Comparison of ENCODE assay signal across 9 cellular contexts in the genomic region with DNA sequence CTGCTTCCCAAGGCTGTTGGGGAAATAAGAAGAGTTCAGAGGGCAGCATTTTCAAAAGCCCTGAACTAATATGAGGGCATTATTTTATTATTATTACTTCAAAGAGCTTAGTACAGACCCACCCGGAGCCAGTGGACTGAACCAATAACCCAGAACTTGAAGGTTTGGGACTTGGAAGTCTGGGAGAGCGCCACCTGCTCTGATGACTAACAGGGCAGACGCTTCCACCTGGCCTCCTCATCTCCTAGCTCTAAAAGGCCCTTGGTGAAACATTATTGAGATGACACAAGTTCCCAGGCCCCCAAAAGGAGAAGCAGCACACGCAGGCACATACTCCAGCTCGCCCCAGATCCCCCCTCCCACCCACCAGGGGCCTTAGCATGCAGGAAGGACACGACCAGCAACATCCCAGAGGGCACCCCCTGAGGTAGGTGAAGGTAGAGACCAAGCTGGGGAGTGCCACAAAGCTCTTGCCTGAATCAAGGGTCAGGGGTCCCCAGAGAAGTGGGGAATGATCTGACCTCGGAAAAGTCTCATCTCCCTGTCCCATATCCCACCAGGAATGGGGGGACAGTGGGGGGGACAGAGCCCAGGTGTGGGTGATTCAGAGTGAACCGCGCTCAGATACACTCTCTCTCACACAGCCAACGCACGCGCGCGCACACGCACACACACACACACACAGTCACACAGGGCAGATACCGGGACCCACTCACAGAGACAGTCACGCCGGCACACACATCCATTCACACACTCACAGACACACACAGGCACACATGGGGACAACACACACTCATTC. TPM values are rescaled to one million over a fixed set of nuclear protein-coding genes. Genes with fewer than 3 reads are reported as not detected.
A peak's percentile ranks its signal among the peaks of the same experiment; 100 is the strongest.
DNase-seq lines count a peak whose midpoint lies in the region; ATAC-seq, FAIRE-seq and TF ChIP-seq lines count a peak whose summit lies in the region.
"Had no signal": no experiment of that assay in that cellular context is flagged by ENCODE, and none has a peak within 500 bp of the region (broad histone marks: within the 10 kb centered on the region; RNA-seq: fewer than 3 reads in every experiment).

No MANE protein-coding gene starts in this region.

- peaks cover 9% of the 10 kb centered on the region for H3K4me1 Mint-ChIP-seq in Calu3 (ENCODE audit: low read depth, unreplicated experiment)
- peaks cover 5% of the 10 kb centered on the region for H3K4me1 Mint-ChIP-seq in activated CD8-positive, alpha-beta T cell treated with anti-CD3 and anti-CD28 coated beads, Interleukin-2, amount 10 ng/mL, durations not matched to agents 7 days and 5 days (ENCODE audit: low read depth)

- peak overlapping the region; percentile 41 for H3K4me3 Mint-ChIP-seq in Calu3 (ENCODE audit: low read depth, unreplicated experiment)
- peak overlapping the region; percentile 9 for H3K4me3 Mint-ChIP-seq in activated CD8-positive, alpha-beta T cell treated with anti-CD3 and anti-CD28 coated beads, Interleukin-2, amount 10 ng/mL, durations not matched to agents 7 days and 5 days

- H3K4me2 ChIP-seq in A549, result peak overlapping the region; percentile 100

- intact Hi-C loops in Calu3 (cut with micrococcal nuclease; ENCODE audit: unreplicated experiment), result no loop called here
- intact Hi-C loops in tibial artery (cut with DNase I; ENCODE audit: low total_unique reads), result no loop called here

- H3K36me3 ChIP-seq in tibial artery, result no peaks in the 10 kb centered on the region
- H3K36me3 ChIP-seq: ovary had no signal

- FAIRE-seq in A549 (lab: Jason Lieb, UNC), result no peak

- TF ChIP-seq EP300 in A549 (IDR thresholded peaks at IDR 0.05), result no peak

- no peaks in the 10 kb centered on the region for H3K9me3 ChIP-seq in A549
- no peaks in the 10 kb centered on the region for H3K9me3 ChIP-seq in tibial artery
- H3K9me3 ChIP-seq: ovary had no signal

- H3K4me1 ChIP-seq in A549 (0 out of 3 replicates have a peak, but pooled peaks cover 3% of the 10 kb centered on the region), tibial artery (peaks cover 0 to 20% (median 15%) of the 10 kb centered on the region in 4 donors)

- H3K36me3 Mint-ChIP-seq in Calu3 (ENCODE audit: insufficient read depth, unreplicated experiment), result no peaks in the 10 kb centered on the region
- H3K36me3 Mint-ChIP-seq in activated CD8-positive, alpha-beta T cell treated with anti-CD3 and anti-CD28 coated beads, Interleukin-2, amount 10 ng/mL, durations not matched to agents 7 days and 5 days (ENCODE audit: low read depth), result no peaks in the 10 kb centered on the region

- 41% methylated on average over 10 of the region's 18 CpGs for WGBS in A549 (ENCODE audit: missing lambda C conversion rate)

- no TSS peak for BruUV-seq in Calu3 (replicated peaks; lab: Mats Ljungman, UMichigan)

- CTCF ChIA-PET in A549 (lab: Yijun Ruan, JAX) (interaction anchor here (1.6 kb wide), 1 partner anchor 68 kb away, joined by 4 read pairs; a partner anchor contains a TSS), Calu3 (lab: Charles Lee) (no interaction called here)
- CTCF ChIA-PET in activated CD8-positive, alpha-beta T cell treated with anti-CD3 and anti-CD28 coated beads, Interleukin-2, amount 10 ng/mL, durations not matched to agents 7 days and 5 days (lab: Charles Lee), result no interaction called here

- no peak for TF ChIP-seq CTCF in A549 (IDR thresholded peaks at IDR 0.05)
- no peak for TF ChIP-seq CTCF in Calu3 (IDR thresholded peaks at IDR 0.05; ENCODE audit: unreplicated experiment)
- TF ChIP-seq CTCF in tibial artery (IDR thresholded peaks at IDR 0.05), result no peak

- H3K27me3 Mint-ChIP-seq in Calu3 (ENCODE audit: unreplicated experiment), result peaks cover 73% of the 10 kb centered on the region
- H3K27me3 Mint-ChIP-seq in activated CD8-positive, alpha-beta T cell treated with anti-CD3 and anti-CD28 coated beads, Interleukin-2, amount 10 ng/mL, durations not matched to agents 7 days and 5 days (ENCODE audit: low read depth), result peaks cover 42% of the 10 kb centered on the region

- no peak for DNase-seq in A549 (ENCODE audit: low read depth in 1 of 2, low spot score in 1 of 2)
- no peak for DNase-seq in Calu3
- no peak for DNase-seq in activated CD8-positive, alpha-beta T cell treated with anti-CD3 and anti-CD28 coated beads, Interleukin-2, amount 10 ng/mL, durations not matched to agents 7 days and 5 days
- DNase-seq in left lobe of liver (ENCODE audit: low spot score), result no peak
- DNase-seq in tibial artery, result no peak
- no peak for DNase-seq in epidermal melanocyte (ENCODE audit: insufficient read length, low spot score)
- DNase-seq: ovary had no signal

- no peaks in the 10 kb centered on the region for H3K9me3 Mint-ChIP-seq in Calu3 (ENCODE audit: low read depth, unreplicated experiment)
- no peaks in the 10 kb centered on the region for H3K9me3 Mint-ChIP-seq in activated CD8-positive, alpha-beta T cell treated with anti-CD3 and anti-CD28 coated beads, Interleukin-2, amount 10 ng/mL, durations not matched to agents 7 days and 5 days (ENCODE audit: insufficient read depth)

- H3K27ac Mint-ChIP-seq in Calu3 (ENCODE audit: unreplicated experiment), result no peak overlapping the region
- no peak overlapping the region for H3K27ac Mint-ChIP-seq in activated CD8-positive, alpha-beta T cell treated with anti-CD3 and anti-CD28 coated beads, Interleukin-2, amount 10 ng/mL, durations not matched to agents 7 days and 5 days

- POLR2A ChIA-PET in A549 (lab: Yijun Ruan, JAX), result no interaction called here
- POLR2A ChIA-PET in activated CD8-positive, alpha-beta T cell treated with anti-CD3 and anti-CD28 coated beads, Interleukin-2, amount 10 ng/mL, durations not matched to agents 7 days and 5 days (lab: Charles Lee), result no interaction called here

- H3K27ac ChIP-seq in A549 (no peak overlapping the region), tibial artery (no peak overlapping the region)
- H3K27ac ChIP-seq: ovary had no signal

- ATAC-seq in A549, result no peak
- ATAC-seq in activated CD8-positive, alpha-beta T cell treated with anti-CD3 and anti-CD28 coated beads, Interleukin-2, amount 10 ng/mL, durations not matched to agents 7 days and 5 days, result no peak
- ATAC-seq in left lobe of liver, result peak; percentile 6
- no peak for ATAC-seq in HG02938 (IDR thresholded peaks at IDR 0.05; ENCODE audit: unreplicated experiment)
- no peak for ATAC-seq in GM19397 (IDR thresholded peaks at IDR 0.05; ENCODE audit: unreplicated experiment)

- H3K4me3 ChIP-seq in A549, result peak overlapping the region; percentile 68
- H3K4me3 ChIP-seq in tibial artery, result no peak overlapping the region
- H3K4me3 ChIP-seq: ovary had no signal

- peaks cover 9 to 71% of the 10 kb centered on the region in 2 donors for H3K27me3 ChIP-seq in tibial artery

- no peak for TF ChIP-seq RAD21 in A549 (conservative IDR thresholded peaks at IDR 0.05 in 1 of 2, IDR thresholded peaks at IDR 0.05 in 1 of 2)

- TF ChIP-seq POLR2A in A549 (IDR thresholded peaks at IDR 0.05; ENCODE audit: low read length), result no peak

TF ChIP-seq in A549, 52 proteins besides CTCF, POLR2A, EP300 and RAD21:
- TF ChIP-seq ESRRA (IDR thresholded peaks at IDR 0.05; ENCODE audit: borderline replicate concordance, low read length), result no peak

RNA-seq across cellular contexts. Expression of a gene that starts 1.2 kb away (rescaled TPM):
- polyA plus RNA-seq in A549 (2011; rRNA removed) (0.03 TPM in 1 of 2 replicates, not detected in the other), A549 (2017; fragmentation: RNase III; extraction: RNeasy Plus Mini Kit Qiagen cat#74134 plus additional on column Dnase treatment) (0.04 to 0.07 TPM (median 0.05 TPM) in 3 replicates)
- 0.05 and 0.06 TPM in 2 replicates for polyA plus RNA-seq in A549 (2012; cell fraction: cytosol; rRNA removed)
- 0.07 and 0.08 TPM in 2 replicates for polyA plus RNA-seq in A549 (2012; cell fraction: nucleus; rRNA removed)
- not detected in 2 replicates for polyA minus RNA-seq in A549 (2011; rRNA and poly(A)+ RNA removed)
- total RNA-seq in Calu3 (2022) (1.0 and 1.1 TPM in 2 replicates), left lobe of liver (0.10 TPM)
- under 1 TPM; 0.29 to 0.39 TPM for total RNA-seq in activated CD8-positive, alpha-beta T cell treated with anti-CD3 and anti-CD28 coated beads, Interleukin-2, amount 10 ng/mL, durations not matched to agents 7 days and 5 days

RNA-seq across cellular contexts. Expression of a gene that starts 56.9 kb away (rescaled TPM):
- polyA plus RNA-seq in A549 (2011; rRNA removed) (27.2 and 31.8 TPM in 2 replicates), A549 (2017; fragmentation: RNase III; extraction: RNeasy Plus Mini Kit Qiagen cat#74134 plus additional on column Dnase treatment) (12.6 to 16.8 TPM (median 13.3 TPM) in 3 replicates)
- polyA plus RNA-seq in A549 (2012; cell fraction: cytosol; rRNA removed), result 18.1 and 21.2 TPM in 2 replicates
- polyA plus RNA-seq in A549 (2012; cell fraction: nucleus; rRNA removed), result 8.9 and 12.7 TPM in 2 replicates
- 8.8 and 11.9 TPM in 2 replicates for polyA minus RNA-seq in A549 (2011; rRNA and poly(A)+ RNA removed)
- total RNA-seq in Calu3 (2022) (22.6 and 27.6 TPM in 2 replicates), left lobe of liver (15.8 TPM)
- 10 to 100 TPM; 24.8 to 26.7 TPM for total RNA-seq in activated CD8-positive, alpha-beta T cell treated with anti-CD3 and anti-CD28 coated beads, Interleukin-2, amount 10 ng/mL, durations not matched to agents 7 days and 5 days
